ENCODE assay signal across 2 cellular contexts in genomic region chr1:117466761-117467160, GRCh38.
TF ChIP-seq lines count a peak whose summit lies in the region.

No MANE protein-coding gene starts in this region.

TF ChIP-seq in SK-N-SH, 30 proteins besides CTCF, POLR2A, EP300 and RAD21:
- no peak for TF ChIP-seq ELF1 (IDR thresholded peaks at IDR 0.05)
- TF ChIP-seq TCF12 (IDR thresholded peaks at IDR 0.05) = no peak
- no peak for TF ChIP-seq RCOR1 (IDR thresholded peaks at IDR 0.05; ENCODE audit: low read length)
- TF ChIP-seq SMC3 (IDR thresholded peaks at IDR 0.05; ENCODE audit: low read depth, low read length) = no peak
- no peak for TF ChIP-seq CHD2 (IDR thresholded peaks at IDR 0.05; ENCODE audit: low read length, partially characterized antibody)
- TF ChIP-seq GABPA (IDR thresholded peaks at IDR 0.05; ENCODE audit: low read depth) = no peak
- no peak for TF ChIP-seq FOXJ3 (CRISPR knock-in tag; IDR thresholded peaks at IDR 0.05)
- TF ChIP-seq MXI1 (IDR thresholded peaks at IDR 0.05; ENCODE audit: low read depth, low read length) = no peak
- TF ChIP-seq GATA2 (CRISPR knock-in tag; IDR thresholded peaks at IDR 0.05) = no peak
- no peak for TF ChIP-seq MAX (IDR thresholded peaks at IDR 0.05; ENCODE audit: low read depth)

TF ChIP-seq in endothelial cell of umbilical vein, 7 proteins besides CTCF, POLR2A, EP300 and RAD21:
- TF ChIP-seq GATA2 (IDR thresholded peaks at IDR 0.05; ENCODE audit: insufficient read depth, insufficient read length, low read depth, low read length) (no peak), FOS (IDR thresholded peaks at IDR 0.05; ENCODE audit: borderline replicate concordance, insufficient read depth, low read length) (peak; percentile 22), EZH2 (IDR thresholded peaks at IDR 0.05; ENCODE audit: borderline replicate concordance, low read depth, low read length, severe bottlenecking) (no peak), MYC (IDR thresholded peaks at IDR 0.05; ENCODE audit: low read depth, low read length) (no peak), MAX (IDR thresholded peaks at IDR 0.05; ENCODE audit: insufficient read depth, insufficient read length) (no peak), POLR2AphosphoS5 (IDR thresholded peaks at IDR 0.05; ENCODE audit: insufficient read depth, low read depth, low read length) (no peak), JUN (IDR thresholded peaks at IDR 0.05; ENCODE audit: borderline replicate concordance, insufficient read depth, insufficient read length, low read depth) (no peak)
